Comparison of ENCODE assay signal across 1 cellular context in the genomic region with DNA sequence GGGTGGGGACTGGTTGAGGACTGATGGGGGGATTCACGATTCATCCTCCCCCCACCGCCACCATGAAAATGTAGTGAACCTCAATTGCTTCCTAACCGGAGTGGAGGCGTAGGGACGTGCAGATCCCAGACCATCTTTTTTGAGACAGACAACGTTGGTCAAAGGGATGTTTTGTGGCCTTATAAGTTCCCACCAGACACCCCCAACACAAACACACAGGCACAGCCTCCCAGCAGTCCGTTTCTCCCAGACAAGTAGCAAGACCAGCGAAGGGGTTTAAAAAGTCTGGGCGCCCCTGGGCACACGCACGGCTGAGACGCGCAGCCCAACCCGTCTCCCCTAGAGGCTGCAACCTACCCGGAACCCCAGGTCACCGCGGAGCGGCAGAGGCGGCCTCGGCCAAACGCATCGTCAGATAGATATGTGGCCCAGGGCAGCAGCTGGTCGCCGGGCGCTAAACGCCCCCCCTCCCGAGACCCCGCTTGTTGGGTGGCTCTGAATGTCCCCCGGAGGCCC.
TF ChIP-seq lines count a peak whose summit lies in the region.

No MANE protein-coding gene starts in this region.

TF ChIP-seq in H1, 55 proteins besides CTCF, POLR2A, EP300 and RAD21:
- TF ChIP-seq RXRA (IDR thresholded peaks at IDR 0.05; ENCODE audit: insufficient read depth, low read depth, low read length): no peak
- peak; percentile 87 for TF ChIP-seq SUZ12 (IDR thresholded peaks at IDR 0.05; ENCODE audit: low read length)
- TF ChIP-seq BRCA1 (IDR thresholded peaks at IDR 0.05; ENCODE audit: low read depth, low read length): no peak
- TF ChIP-seq EZH2 (IDR thresholded peaks at IDR 0.05; ENCODE audit: low read depth, low read length, severe bottlenecking): peak; percentile 82
- TF ChIP-seq SIN3A (conservative IDR thresholded peaks at IDR 0.05 in 1 of 2, IDR thresholded peaks at IDR 0.05 in 1 of 2; ENCODE audit: low read depth in 1 of 2, low read length in 2 of 2): no peak
- no peak for TF ChIP-seq POU5F1 (IDR thresholded peaks at IDR 0.05; ENCODE audit: low read depth, low read length)
- no peak for TF ChIP-seq BCL11A (IDR thresholded peaks at IDR 0.05; ENCODE audit: low read depth in 2 of 2, low read length in 2 of 2)
- TF ChIP-seq, protein P1, sequence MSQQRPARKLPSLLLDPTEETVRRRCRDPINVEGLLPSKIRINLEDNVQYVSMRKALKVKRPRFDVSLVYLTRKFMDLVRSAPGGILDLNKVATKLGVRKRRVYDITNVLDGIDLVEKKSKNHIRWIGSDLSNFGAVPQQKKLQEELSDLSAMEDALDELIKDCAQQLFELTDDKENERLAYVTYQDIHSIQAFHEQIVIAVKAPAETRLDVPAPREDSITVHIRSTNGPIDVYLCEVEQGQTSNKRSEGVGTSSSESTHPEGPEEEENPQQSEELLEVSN (IDR thresholded peaks at IDR 0.05): no peak
